ENCODE assay signal across 14 cellular contexts in genomic region chr14:21089877-21090193, GRCh38. TPM values are rescaled to one million over a fixed set of nuclear protein-coding genes. Genes with fewer than 3 reads are reported as not detected.
"Had no signal": no experiment of that assay in that cellular context is flagged by ENCODE, and none has a peak within 500 bp of the region (broad histone marks: within the 10 kb centered on the region; RNA-seq: fewer than 3 reads in every experiment).

No MANE protein-coding gene starts in this region.

- H3K27ac Mint-ChIP-seq: activated naive CD4-positive, alpha-beta T cell treated with anti-CD3 and anti-CD28 coated beads for 36 hours had no signal

- H3K9me3 Mint-ChIP-seq: activated CD4-positive, alpha-beta T cell treated with anti-CD3 and anti-CD28 coated beads, Interleukin-2, amount 10 ng/mL, durations not matched to agents 24 days and 14 days; activated naive CD4-positive, alpha-beta T cell treated with anti-CD3 and anti-CD28 coated beads for 36 hours; dendritic cell treated with granulocyte-macrophage colony-stimulating factor and Interleukin-4, amounts not matched to agents 40 ng/mL and 50 ng/mL, for 4 days; natural killer cell treated with Interleukin-12 subunit alpha and Interleukin-12 subunit beta and Interleukin-15 and Interleukin-18, amount 100 ng/mL, for 72 hours; stimulated activated naive B cell treated with anti-CD40 and anti-IgM and Interleukin-4, amounts not matched to agents 10 μg/mL and 1 μg/mL and 100 μg/mL, for 72 hours; T-helper 1 cell treated with Interleukin-12 subunit alpha and Interleukin-12 subunit beta and Interleukin-4 antibody, amounts not matched to agents 30 μg/mL and 1 μg/mL, for 36 hours; WTC11 had no signal

- H3K4me3 Mint-ChIP-seq: activated CD4-positive, alpha-beta T cell treated with anti-CD3 and anti-CD28 coated beads, Interleukin-2, amount 10 ng/mL, durations not matched to agents 24 days and 14 days; activated naive CD4-positive, alpha-beta T cell treated with anti-CD3 and anti-CD28 coated beads for 36 hours; dendritic cell treated with granulocyte-macrophage colony-stimulating factor and Interleukin-4, amounts not matched to agents 40 ng/mL and 50 ng/mL, for 4 days; natural killer cell treated with Interleukin-12 subunit alpha and Interleukin-12 subunit beta and Interleukin-15 and Interleukin-18, amount 100 ng/mL, for 72 hours; stimulated activated naive B cell treated with anti-CD40 and anti-IgM and Interleukin-4, amounts not matched to agents 10 μg/mL and 1 μg/mL and 100 μg/mL, for 72 hours; T-helper 1 cell treated with Interleukin-12 subunit alpha and Interleukin-12 subunit beta and Interleukin-4 antibody, amounts not matched to agents 30 μg/mL and 1 μg/mL, for 36 hours; WTC11 had no signal

- H3K27me3 Mint-ChIP-seq: dendritic cell treated with granulocyte-macrophage colony-stimulating factor and Interleukin-4, amounts not matched to agents 40 ng/mL and 50 ng/mL, for 4 days; natural killer cell treated with Interleukin-12 subunit alpha and Interleukin-12 subunit beta and Interleukin-15 and Interleukin-18, amount 100 ng/mL, for 72 hours; stimulated activated naive B cell treated with anti-CD40 and anti-IgM and Interleukin-4, amounts not matched to agents 10 μg/mL and 1 μg/mL and 100 μg/mL, for 72 hours had no signal

- ATAC-seq: esophagus mucosa; natural killer cell treated with Interleukin-12 subunit alpha and Interleukin-12 subunit beta and Interleukin-15 and Interleukin-18, amount 100 ng/mL, for 72 hours; stimulated activated naive B cell treated with anti-CD40 and anti-IgM and Interleukin-4, amounts not matched to agents 10 μg/mL and 1 μg/mL and 100 μg/mL, for 72 hours had no signal

- H3K27ac ChIP-seq: pancreas had no signal

- H3K36me3 Mint-ChIP-seq: natural killer cell treated with Interleukin-12 subunit alpha and Interleukin-12 subunit beta and Interleukin-15 and Interleukin-18, amount 100 ng/mL, for 72 hours had no signal

- H3K9me3 ChIP-seq: pancreas had no signal

- H3K4me3 ChIP-seq: pancreas had no signal

- DNase-seq: small intestine; stimulated activated naive B cell treated with anti-CD40 and anti-IgM and Interleukin-4, amounts not matched to agents 10 μg/mL and 1 μg/mL and 100 μg/mL, for 72 hours had no signal

- H3K27me3 ChIP-seq: pancreas had no signal

RNA-seq across cellular contexts. Expression of gene TMEM253, which starts 11.0 kb away (rescaled TPM):
- total RNA-seq: activated CD4-positive, alpha-beta T cell treated with anti-CD3 and anti-CD28 coated beads, Interleukin-2, amount 10 ng/mL, durations not matched to agents 24 days and 14 days; activated naive CD4-positive, alpha-beta T cell treated with anti-CD3 and anti-CD28 coated beads for 36 hours; fibroblast of villous mesenchyme; natural killer cell treated with Interleukin-12 subunit alpha and Interleukin-12 subunit beta and Interleukin-15 and Interleukin-18, amount 100 ng/mL, for 72 hours had no signal

RNA-seq across cellular contexts. Expression of gene ARHGEF40, which starts 19.7 kb away (rescaled TPM):
- total RNA-seq: activated CD4-positive, alpha-beta T cell treated with anti-CD3 and anti-CD28 coated beads, Interleukin-2, amount 10 ng/mL, durations not matched to agents 24 days and 14 days; activated naive CD4-positive, alpha-beta T cell treated with anti-CD3 and anti-CD28 coated beads for 36 hours had no signal

RNA-seq across cellular contexts. Expression of gene RNASE8, which starts 32.2 kb away (rescaled TPM):
- total RNA-seq: activated CD4-positive, alpha-beta T cell treated with anti-CD3 and anti-CD28 coated beads, Interleukin-2, amount 10 ng/mL, durations not matched to agents 24 days and 14 days; activated naive CD4-positive, alpha-beta T cell treated with anti-CD3 and anti-CD28 coated beads for 36 hours; esophagus mucosa; fibroblast of villous mesenchyme; lower leg skin; natural killer cell treated with Interleukin-12 subunit alpha and Interleukin-12 subunit beta and Interleukin-15 and Interleukin-18, amount 100 ng/mL, for 72 hours; pancreas; renal cortical epithelial cell; ureter; WTC11 had no signal
- polyA plus RNA-seq: pancreas, small intestine had no signal

RNA-seq across cellular contexts. Expression of gene RNASE7, which starts 47.7 kb away (rescaled TPM):
- total RNA-seq: activated CD4-positive, alpha-beta T cell treated with anti-CD3 and anti-CD28 coated beads, Interleukin-2, amount 10 ng/mL, durations not matched to agents 24 days and 14 days; activated naive CD4-positive, alpha-beta T cell treated with anti-CD3 and anti-CD28 coated beads for 36 hours; fibroblast of villous mesenchyme; natural killer cell treated with Interleukin-12 subunit alpha and Interleukin-12 subunit beta and Interleukin-15 and Interleukin-18, amount 100 ng/mL, for 72 hours; renal cortical epithelial cell; WTC11 had no signal
